Comparison of ENCODE assay signal across 1 cellular context in the genomic region with DNA sequence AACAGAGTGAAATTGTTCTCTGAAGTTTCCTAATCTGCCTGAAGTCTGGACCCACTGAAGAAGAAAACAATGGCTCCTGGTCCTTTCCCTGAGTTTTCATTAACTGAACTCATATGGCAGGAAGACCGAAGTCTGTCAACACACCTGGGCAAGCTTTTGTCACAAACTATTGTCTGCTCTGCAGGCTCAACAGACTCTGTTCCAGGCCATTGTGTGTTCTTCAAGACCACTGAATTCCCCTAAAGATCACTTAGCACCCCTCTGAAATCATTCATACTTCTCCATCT.
A peak's percentile ranks its signal among the peaks of the same experiment; 100 is the strongest.
TF ChIP-seq lines count a peak whose summit lies in the region.

No MANE protein-coding gene starts in this region.

TF ChIP-seq in HepG2, 621 proteins besides CTCF, POLR2A, EP300 and RAD21 (continues in another document):
- TF ChIP-seq, protein P1, sequence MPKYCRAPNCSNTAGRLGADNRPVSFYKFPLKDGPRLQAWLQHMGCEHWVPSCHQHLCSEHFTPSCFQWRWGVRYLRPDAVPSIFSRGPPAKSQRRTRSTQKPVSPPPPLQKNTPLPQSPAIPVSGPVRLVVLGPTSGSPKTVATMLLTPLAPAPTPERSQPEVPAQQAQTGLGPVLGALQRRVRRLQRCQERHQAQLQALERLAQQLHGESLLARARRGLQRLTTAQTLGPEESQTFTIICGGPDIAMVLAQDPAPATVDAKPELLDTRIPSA (CRISPR knock-in tag; IDR thresholded peaks at IDR 0.05; ENCODE audit: borderline replicate concordance), result no peak
- TF ChIP-seq PCBP1 (IDR thresholded peaks at IDR 0.05; ENCODE audit: borderline replicate concordance, low read depth, low read length), result no peak
- TF ChIP-seq, protein P2, sequence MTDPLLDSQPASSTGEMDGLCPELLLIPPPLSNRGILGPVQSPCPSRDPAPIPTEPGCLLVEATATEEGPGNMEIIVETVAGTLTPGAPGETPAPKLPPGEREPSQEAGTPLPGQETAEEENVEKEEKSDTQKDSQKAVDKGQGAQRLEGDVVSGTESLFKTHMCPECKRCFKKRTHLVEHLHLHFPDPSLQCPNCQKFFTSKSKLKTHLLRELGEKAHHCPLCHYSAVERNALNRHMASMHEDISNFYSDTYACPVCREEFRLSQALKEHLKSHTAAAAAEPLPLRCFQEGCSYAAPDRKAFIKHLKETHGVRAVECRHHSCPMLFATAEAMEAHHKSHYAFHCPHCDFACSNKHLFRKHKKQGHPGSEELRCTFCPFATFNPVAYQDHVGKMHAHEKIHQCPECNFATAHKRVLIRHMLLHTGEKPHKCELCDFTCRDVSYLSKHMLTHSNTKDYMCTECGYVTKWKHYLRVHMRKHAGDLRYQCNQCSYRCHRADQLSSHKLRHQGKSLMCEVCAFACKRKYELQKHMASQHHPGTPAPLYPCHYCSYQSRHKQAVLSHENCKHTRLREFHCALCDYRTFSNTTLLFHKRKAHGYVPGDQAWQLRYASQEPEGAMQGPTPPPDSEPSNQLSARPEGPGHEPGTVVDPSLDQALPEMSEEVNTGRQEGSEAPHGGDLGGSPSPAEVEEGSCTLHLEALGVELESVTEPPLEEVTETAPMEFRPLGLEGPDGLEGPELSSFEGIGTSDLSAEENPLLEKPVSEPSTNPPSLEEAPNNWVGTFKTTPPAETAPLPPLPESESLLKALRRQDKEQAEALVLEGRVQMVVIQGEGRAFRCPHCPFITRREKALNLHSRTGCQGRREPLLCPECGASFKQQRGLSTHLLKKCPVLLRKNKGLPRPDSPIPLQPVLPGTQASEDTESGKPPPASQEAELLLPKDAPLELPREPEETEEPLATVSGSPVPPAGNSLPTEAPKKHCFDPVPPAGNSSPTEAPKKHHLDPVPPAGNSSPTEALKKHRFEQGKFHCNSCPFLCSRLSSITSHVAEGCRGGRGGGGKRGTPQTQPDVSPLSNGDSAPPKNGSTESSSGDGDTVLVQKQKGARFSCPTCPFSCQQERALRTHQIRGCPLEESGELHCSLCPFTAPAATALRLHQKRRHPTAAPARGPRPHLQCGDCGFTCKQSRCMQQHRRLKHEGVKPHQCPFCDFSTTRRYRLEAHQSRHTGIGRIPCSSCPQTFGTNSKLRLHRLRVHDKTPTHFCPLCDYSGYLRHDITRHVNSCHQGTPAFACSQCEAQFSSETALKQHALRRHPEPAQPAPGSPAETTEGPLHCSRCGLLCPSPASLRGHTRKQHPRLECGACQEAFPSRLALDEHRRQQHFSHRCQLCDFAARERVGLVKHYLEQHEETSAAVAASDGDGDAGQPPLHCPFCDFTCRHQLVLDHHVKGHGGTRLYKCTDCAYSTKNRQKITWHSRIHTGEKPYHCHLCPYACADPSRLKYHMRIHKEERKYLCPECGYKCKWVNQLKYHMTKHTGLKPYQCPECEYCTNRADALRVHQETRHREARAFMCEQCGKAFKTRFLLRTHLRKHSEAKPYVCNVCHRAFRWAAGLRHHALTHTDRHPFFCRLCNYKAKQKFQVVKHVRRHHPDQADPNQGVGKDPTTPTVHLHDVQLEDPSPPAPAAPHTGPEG (CRISPR knock-in tag; IDR thresholded peaks at IDR 0.05), result no peak
- TF ChIP-seq FOXJ3 (CRISPR knock-in tag; IDR thresholded peaks at IDR 0.05; ENCODE audit: borderline replicate concordance), result no peak
- no peak for TF ChIP-seq ZZZ3 (CRISPR knock-in tag; IDR thresholded peaks at IDR 0.05; ENCODE audit: borderline replicate concordance)
- TF ChIP-seq, protein P3, sequence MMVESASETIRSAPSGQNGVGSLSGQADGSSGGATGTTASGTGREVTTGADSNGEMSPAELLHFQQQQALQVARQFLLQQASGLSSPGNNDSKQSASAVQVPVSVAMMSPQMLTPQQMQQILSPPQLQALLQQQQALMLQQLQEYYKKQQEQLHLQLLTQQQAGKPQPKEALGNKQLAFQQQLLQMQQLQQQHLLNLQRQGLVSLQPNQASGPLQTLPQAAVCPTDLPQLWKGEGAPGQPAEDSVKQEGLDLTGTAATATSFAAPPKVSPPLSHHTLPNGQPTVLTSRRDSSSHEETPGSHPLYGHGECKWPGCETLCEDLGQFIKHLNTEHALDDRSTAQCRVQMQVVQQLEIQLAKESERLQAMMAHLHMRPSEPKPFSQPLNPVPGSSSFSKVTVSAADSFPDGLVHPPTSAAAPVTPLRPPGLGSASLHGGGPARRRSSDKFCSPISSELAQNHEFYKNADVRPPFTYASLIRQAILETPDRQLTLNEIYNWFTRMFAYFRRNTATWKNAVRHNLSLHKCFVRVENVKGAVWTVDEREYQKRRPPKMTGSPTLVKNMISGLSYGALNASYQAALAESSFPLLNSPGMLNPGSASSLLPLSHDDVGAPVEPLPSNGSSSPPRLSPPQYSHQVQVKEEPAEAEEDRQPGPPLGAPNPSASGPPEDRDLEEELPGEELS (CRISPR knock-in tag; IDR thresholded peaks at IDR 0.05), result 0 out of 2 replicates have a peak, but pooled peaks have one; percentile 21
- no peak for TF ChIP-seq ZMYM4 (CRISPR knock-in tag; IDR thresholded peaks at IDR 0.05)
- TF ChIP-seq BCL6 (CRISPR knock-in tag; IDR thresholded peaks at IDR 0.05), result peak; percentile 65
- peak; percentile 68; the same call in 1 of the 2 replicates for TF ChIP-seq GATAD2A (CRISPR knock-in tag; IDR thresholded peaks at IDR 0.05)
- TF ChIP-seq ZSCAN12 (CRISPR knock-in tag; IDR thresholded peaks at IDR 0.05), result no peak
- TF ChIP-seq, protein P4, sequence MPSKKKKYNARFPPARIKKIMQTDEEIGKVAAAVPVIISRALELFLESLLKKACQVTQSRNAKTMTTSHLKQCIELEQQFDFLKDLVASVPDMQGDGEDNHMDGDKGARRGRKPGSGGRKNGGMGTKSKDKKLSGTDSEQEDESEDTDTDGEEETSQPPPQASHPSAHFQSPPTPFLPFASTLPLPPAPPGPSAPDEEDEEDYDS (CRISPR knock-in tag; IDR thresholded peaks at IDR 0.05), result 0 out of 2 replicates have a peak, but pooled peaks have one; percentile 20
- TF ChIP-seq, protein P5, sequence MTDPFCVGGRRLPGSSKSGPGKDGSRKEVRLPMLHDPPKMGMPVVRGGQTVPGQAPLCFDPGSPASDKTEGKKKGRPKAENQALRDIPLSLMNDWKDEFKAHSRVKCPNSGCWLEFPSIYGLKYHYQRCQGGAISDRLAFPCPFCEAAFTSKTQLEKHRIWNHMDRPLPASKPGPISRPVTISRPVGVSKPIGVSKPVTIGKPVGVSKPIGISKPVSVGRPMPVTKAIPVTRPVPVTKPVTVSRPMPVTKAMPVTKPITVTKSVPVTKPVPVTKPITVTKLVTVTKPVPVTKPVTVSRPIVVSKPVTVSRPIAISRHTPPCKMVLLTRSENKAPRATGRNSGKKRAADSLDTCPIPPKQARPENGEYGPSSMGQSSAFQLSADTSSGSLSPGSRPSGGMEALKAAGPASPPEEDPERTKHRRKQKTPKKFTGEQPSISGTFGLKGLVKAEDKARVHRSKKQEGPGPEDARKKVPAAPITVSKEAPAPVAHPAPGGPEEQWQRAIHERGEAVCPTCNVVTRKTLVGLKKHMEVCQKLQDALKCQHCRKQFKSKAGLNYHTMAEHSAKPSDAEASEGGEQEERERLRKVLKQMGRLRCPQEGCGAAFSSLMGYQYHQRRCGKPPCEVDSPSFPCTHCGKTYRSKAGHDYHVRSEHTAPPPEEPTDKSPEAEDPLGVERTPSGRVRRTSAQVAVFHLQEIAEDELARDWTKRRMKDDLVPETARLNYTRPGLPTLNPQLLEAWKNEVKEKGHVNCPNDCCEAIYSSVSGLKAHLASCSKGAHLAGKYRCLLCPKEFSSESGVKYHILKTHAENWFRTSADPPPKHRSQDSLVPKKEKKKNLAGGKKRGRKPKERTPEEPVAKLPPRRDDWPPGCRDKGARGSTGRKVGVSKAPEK (CRISPR knock-in tag; IDR thresholded peaks at IDR 0.05; ENCODE audit: borderline replicate concordance), result no peak
- TF ChIP-seq, protein P6, sequence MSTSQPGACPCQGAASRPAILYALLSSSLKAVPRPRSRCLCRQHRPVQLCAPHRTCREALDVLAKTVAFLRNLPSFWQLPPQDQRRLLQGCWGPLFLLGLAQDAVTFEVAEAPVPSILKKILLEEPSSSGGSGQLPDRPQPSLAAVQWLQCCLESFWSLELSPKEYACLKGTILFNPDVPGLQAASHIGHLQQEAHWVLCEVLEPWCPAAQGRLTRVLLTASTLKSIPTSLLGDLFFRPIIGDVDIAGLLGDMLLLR (CRISPR knock-in tag; IDR thresholded peaks at IDR 0.05), result no peak
- TF ChIP-seq, protein P7, sequence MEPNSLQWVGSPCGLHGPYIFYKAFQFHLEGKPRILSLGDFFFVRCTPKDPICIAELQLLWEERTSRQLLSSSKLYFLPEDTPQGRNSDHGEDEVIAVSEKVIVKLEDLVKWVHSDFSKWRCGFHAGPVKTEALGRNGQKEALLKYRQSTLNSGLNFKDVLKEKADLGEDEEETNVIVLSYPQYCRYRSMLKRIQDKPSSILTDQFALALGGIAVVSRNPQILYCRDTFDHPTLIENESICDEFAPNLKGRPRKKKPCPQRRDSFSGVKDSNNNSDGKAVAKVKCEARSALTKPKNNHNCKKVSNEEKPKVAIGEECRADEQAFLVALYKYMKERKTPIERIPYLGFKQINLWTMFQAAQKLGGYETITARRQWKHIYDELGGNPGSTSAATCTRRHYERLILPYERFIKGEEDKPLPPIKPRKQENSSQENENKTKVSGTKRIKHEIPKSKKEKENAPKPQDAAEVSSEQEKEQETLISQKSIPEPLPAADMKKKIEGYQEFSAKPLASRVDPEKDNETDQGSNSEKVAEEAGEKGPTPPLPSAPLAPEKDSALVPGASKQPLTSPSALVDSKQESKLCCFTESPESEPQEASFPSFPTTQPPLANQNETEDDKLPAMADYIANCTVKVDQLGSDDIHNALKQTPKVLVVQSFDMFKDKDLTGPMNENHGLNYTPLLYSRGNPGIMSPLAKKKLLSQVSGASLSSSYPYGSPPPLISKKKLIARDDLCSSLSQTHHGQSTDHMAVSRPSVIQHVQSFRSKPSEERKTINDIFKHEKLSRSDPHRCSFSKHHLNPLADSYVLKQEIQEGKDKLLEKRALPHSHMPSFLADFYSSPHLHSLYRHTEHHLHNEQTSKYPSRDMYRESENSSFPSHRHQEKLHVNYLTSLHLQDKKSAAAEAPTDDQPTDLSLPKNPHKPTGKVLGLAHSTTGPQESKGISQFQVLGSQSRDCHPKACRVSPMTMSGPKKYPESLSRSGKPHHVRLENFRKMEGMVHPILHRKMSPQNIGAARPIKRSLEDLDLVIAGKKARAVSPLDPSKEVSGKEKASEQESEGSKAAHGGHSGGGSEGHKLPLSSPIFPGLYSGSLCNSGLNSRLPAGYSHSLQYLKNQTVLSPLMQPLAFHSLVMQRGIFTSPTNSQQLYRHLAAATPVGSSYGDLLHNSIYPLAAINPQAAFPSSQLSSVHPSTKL (CRISPR knock-in tag; IDR thresholded peaks at IDR 0.05), result peak; percentile 65
- no peak for TF ChIP-seq ARID2 (CRISPR knock-in tag; IDR thresholded peaks at IDR 0.05; ENCODE audit: borderline replicate concordance)
- TF ChIP-seq, protein P8, sequence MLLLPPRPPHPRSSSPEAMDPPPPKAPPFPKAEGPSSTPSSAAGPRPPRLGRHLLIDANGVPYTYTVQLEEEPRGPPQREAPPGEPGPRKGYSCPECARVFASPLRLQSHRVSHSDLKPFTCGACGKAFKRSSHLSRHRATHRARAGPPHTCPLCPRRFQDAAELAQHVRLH (CRISPR knock-in tag; IDR thresholded peaks at IDR 0.05; ENCODE audit: borderline replicate concordance, low read depth), result no peak
- no peak for TF ChIP-seq ZFP90 (CRISPR knock-in tag; IDR thresholded peaks at IDR 0.05; ENCODE audit: borderline replicate concordance)
- TF ChIP-seq, protein P9, sequence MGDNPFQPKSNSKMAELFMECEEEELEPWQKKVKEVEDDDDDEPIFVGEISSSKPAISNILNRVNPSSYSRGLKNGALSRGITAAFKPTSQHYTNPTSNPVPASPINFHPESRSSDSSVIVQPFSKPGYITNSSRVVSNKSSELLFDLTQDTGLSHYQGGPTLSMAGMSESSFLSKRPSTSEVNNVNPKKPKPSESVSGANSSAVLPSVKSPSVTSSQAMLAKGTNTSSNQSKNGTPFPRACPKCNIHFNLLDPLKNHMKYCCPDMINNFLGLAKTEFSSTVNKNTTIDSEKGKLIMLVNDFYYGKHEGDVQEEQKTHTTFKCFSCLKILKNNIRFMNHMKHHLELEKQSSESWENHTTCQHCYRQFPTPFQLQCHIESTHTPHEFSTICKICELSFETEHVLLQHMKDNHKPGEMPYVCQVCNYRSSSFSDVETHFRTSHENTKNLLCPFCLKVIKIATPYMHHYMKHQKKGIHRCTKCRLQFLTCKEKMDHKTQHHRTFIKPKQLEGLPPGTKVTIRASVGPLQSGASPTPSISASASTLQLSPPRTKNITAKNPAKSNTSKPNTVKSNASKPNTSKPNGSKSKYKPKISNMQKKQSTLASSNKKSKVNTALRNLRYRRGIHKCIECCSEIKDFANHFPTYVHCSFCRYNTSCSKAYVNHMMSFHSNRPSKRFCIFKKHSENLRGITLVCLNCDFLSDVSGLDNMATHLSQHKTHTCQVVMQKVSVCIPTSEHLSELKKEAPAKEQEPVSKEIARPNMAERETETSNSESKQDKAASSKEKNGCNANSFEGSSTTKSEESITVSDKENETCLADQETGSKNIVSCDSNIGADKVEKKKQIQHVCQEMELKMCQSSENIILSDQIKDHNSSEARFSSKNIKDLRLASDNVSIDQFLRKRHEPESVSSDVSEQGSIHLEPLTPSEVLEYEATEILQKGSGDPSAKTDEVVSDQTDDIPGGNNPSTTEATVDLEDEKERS (CRISPR knock-in tag; IDR thresholded peaks at IDR 0.05), result no peak
- no peak for TF ChIP-seq LCORL (IDR thresholded peaks at IDR 0.05)
- TF ChIP-seq LCORL (CRISPR knock-in tag; IDR thresholded peaks at IDR 0.05), result no peak; the same call in 1 of the 2 replicates
- no peak for TF ChIP-seq ZNF563 (CRISPR knock-in tag; IDR thresholded peaks at IDR 0.05)
- TF ChIP-seq ZNF33B (CRISPR knock-in tag; IDR thresholded peaks at IDR 0.05), result no peak
- peak; percentile 97 for TF ChIP-seq SOX5 (CRISPR knock-in tag; IDR thresholded peaks at IDR 0.05; ENCODE audit: borderline replicate concordance)
- TF ChIP-seq, protein P10, sequence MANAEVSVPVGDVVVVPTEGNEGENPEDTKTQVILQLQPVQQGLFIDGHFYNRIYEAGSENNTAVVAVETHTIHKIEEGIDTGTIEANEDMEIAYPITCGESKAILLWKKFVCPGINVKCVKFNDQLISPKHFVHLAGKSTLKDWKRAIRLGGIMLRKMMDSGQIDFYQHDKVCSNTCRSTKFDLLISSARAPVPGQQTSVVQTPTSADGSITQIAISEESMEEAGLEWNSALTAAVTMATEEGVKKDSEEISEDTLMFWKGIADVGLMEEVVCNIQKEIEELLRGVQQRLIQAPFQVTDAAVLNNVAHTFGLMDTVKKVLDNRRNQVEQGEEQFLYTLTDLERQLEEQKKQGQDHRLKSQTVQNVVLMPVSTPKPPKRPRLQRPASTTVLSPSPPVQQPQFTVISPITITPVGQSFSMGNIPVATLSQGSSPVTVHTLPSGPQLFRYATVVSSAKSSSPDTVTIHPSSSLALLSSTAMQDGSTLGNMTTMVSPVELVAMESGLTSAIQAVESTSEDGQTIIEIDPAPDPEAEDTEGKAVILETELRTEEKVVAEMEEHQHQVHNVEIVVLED (CRISPR knock-in tag; IDR thresholded peaks at IDR 0.05; ENCODE audit: borderline replicate concordance), result no peak
- no peak for TF ChIP-seq SRSF1 (optimal IDR thresholded peaks at IDR 0.05; ENCODE audit: low read depth, low read length)
- TF ChIP-seq NPAS2 (CRISPR knock-in tag; IDR thresholded peaks at IDR 0.05; ENCODE audit: borderline replicate concordance), result peak; percentile 25; the same call in 1 of the 2 replicates
- TF ChIP-seq ZSCAN21 (CRISPR knock-in tag; IDR thresholded peaks at IDR 0.05; ENCODE audit: borderline replicate concordance), result no peak
- no peak for TF ChIP-seq IKZF1 (IDR thresholded peaks at IDR 0.05)
